1 cellular context compared by ENCODE assay signal in the genomic region with DNA sequence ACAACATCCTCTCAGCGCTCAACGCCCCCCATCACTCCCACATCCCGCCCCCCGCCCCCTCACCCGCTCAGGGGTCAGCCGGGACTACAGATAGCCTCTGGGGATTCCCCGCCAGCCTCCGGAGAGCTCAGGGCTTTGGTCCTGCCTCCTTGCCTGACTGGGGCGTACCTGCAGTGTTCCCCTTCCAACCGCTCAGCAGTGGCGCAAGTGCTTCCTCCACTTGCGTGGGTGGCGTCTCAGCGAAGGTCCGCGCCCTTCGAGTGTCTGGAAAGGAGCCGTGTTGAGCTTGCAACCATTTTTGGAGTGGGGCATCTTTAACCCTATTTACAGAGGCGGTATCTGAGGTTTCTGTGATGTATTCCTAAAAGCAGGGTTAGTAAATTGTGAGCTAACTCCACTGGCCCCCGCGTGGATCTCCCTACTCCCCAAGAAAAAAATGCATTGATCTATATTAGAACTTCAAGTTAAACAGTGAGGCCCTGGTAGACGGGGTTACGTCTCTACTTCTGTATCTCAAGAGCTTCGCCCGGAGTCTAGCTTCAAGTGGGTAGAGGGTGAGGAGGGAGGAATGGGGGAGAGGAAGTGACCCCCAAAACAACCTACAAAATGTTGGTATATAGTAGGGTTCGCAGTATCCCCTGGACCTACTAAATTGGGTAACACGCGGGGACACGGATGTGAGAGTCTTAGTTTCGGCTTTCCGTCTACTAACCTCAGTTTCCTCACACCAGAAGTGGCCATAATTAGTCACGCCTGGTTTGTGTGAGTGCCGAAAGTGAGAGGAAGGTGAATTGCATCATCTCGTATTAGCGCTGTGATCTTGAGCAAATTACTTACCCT.
A peak's percentile ranks its signal among the peaks of the same experiment; 100 is the strongest.
TF ChIP-seq lines count a peak whose summit lies in the region.

No MANE protein-coding gene starts in this region.

TF ChIP-seq in GM12878, 131 proteins besides CTCF, POLR2A, EP300 and RAD21 (continued from another document and continues in another):
- no peak for TF ChIP-seq BCL3 (IDR thresholded peaks at IDR 0.05; ENCODE audit: borderline replicate concordance, insufficient read depth, low read depth, low read length, poor library complexity, severe bottlenecking)
- peak; percentile 35; the same call in 1 of the 2 replicates for TF ChIP-seq SPI1 (IDR thresholded peaks at IDR 0.05; ENCODE audit: borderline replicate concordance, insufficient read depth, low read depth, low read length)
- TF ChIP-seq, protein P1, sequence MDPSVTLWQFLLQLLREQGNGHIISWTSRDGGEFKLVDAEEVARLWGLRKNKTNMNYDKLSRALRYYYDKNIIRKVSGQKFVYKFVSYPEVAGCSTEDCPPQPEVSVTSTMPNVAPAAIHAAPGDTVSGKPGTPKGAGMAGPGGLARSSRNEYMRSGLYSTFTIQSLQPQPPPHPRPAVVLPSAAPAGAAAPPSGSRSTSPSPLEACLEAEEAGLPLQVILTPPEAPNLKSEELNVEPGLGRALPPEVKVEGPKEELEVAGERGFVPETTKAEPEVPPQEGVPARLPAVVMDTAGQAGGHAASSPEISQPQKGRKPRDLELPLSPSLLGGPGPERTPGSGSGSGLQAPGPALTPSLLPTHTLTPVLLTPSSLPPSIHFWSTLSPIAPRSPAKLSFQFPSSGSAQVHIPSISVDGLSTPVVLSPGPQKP (IDR thresholded peaks at IDR 0.05; ENCODE audit: low read depth, low read length) = no peak
- TF ChIP-seq POLR2AphosphoS5 (IDR thresholded peaks at IDR 0.05; ENCODE audit: low read length) = no peak
- no peak for TF ChIP-seq RAD51 (IDR thresholded peaks at IDR 0.05)
- no peak for TF ChIP-seq YY1 (IDR thresholded peaks at IDR 0.05; ENCODE audit: low read depth, low read length)
- TF ChIP-seq KLF5 (IDR thresholded peaks at IDR 0.05; ENCODE audit: partially characterized antibody) = no peak
- TF ChIP-seq, protein P2, sequence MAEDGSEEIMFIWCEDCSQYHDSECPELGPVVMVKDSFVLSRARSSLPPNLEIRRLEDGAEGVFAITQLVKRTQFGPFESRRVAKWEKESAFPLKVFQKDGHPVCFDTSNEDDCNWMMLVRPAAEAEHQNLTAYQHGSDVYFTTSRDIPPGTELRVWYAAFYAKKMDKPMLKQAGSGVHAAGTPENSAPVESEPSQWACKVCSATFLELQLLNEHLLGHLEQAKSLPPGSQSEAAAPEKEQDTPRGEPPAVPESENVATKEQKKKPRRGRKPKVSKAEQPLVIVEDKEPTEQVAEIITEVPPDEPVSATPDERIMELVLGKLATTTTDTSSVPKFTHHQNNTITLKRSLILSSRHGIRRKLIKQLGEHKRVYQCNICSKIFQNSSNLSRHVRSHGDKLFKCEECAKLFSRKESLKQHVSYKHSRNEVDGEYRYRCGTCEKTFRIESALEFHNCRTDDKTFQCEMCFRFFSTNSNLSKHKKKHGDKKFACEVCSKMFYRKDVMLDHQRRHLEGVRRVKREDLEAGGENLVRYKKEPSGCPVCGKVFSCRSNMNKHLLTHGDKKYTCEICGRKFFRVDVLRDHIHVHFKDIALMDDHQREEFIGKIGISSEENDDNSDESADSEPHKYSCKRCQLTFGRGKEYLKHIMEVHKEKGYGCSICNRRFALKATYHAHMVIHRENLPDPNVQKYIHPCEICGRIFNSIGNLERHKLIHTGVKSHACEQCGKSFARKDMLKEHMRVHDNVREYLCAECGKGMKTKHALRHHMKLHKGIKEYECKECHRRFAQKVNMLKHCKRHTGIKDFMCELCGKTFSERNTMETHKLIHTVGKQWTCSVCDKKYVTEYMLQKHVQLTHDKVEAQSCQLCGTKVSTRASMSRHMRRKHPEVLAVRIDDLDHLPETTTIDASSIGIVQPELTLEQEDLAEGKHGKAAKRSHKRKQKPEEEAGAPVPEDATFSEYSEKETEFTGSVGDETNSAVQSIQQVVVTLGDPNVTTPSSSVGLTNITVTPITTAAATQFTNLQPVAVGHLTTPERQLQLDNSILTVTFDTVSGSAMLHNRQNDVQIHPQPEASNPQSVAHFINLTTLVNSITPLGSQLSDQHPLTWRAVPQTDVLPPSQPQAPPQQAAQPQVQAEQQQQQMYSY (CRISPR knock-in tag; IDR thresholded peaks at IDR 0.05) = no peak
- TF ChIP-seq HDAC6 (IDR thresholded peaks at IDR 0.05; ENCODE audit: unreplicated experiment) = no peak
- no peak for TF ChIP-seq SIN3A (IDR thresholded peaks at IDR 0.05; ENCODE audit: low read depth, low read length)
- no peak for TF ChIP-seq CUX1 (IDR thresholded peaks at IDR 0.05; ENCODE audit: insufficient replicate concordance, low read depth, low read length)
- TF ChIP-seq MEF2A (IDR thresholded peaks at IDR 0.05; ENCODE audit: insufficient read depth, low read depth, low read length) = peak; percentile 37; the same call in 1 of the 2 replicates
- peak; percentile 85 for TF ChIP-seq RUNX3 (IDR thresholded peaks at IDR 0.05; ENCODE audit: low read length)
- TF ChIP-seq JUNB (IDR thresholded peaks at IDR 0.05) = no peak
- no peak for TF ChIP-seq RB1 (IDR thresholded peaks at IDR 0.05; ENCODE audit: borderline replicate concordance)
- TF ChIP-seq EZH2 (IDR thresholded peaks at IDR 0.05; ENCODE audit: borderline replicate concordance, control insufficient read depth, low read depth, low read length) = no peak
- no peak for TF ChIP-seq GABPA (IDR thresholded peaks at IDR 0.05; ENCODE audit: low read depth)
- TF ChIP-seq SMARCA5 (IDR thresholded peaks at IDR 0.05) = peak; percentile 82; the same call in 1 of the 2 replicates
- TF ChIP-seq SMAD5 (IDR thresholded peaks at IDR 0.05; ENCODE audit: low read depth) = no peak
- TF ChIP-seq CHD1 (IDR thresholded peaks at IDR 0.05; ENCODE audit: low read depth, low read length) = no peak
- TF ChIP-seq IKZF1 (conservative IDR thresholded peaks at IDR 0.05) = no peak; the same call in 1 of the 2 replicates
- TF ChIP-seq, protein P3, sequence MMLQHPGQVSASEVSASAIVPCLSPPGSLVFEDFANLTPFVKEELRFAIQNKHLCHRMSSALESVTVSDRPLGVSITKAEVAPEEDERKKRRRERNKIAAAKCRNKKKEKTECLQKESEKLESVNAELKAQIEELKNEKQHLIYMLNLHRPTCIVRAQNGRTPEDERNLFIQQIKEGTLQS (IDR thresholded peaks at IDR 0.05; ENCODE audit: borderline replicate concordance, extremely low read depth, low read depth, low read length) = no peak
- TF ChIP-seq BMI1 (IDR thresholded peaks at IDR 0.05; ENCODE audit: borderline replicate concordance) = no peak
- no peak for TF ChIP-seq ZNF24 (IDR thresholded peaks at IDR 0.05)
- no peak for TF ChIP-seq CREB1 (IDR thresholded peaks at IDR 0.05; ENCODE audit: low read depth)
- TF ChIP-seq, protein P4, sequence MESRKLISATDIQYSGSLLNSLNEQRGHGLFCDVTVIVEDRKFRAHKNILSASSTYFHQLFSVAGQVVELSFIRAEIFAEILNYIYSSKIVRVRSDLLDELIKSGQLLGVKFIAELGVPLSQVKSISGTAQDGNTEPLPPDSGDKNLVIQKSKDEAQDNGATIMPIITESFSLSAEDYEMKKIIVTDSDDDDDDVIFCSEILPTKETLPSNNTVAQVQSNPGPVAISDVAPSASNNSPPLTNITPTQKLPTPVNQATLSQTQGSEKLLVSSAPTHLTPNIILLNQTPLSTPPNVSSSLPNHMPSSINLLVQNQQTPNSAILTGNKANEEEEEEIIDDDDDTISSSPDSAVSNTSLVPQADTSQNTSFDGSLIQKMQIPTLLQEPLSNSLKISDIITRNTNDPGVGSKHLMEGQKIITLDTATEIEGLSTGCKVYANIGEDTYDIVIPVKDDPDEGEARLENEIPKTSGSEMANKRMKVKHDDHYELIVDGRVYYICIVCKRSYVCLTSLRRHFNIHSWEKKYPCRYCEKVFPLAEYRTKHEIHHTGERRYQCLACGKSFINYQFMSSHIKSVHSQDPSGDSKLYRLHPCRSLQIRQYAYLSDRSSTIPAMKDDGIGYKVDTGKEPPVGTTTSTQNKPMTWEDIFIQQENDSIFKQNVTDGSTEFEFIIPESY (IDR thresholded peaks at IDR 0.05) = no peak
- no peak for TF ChIP-seq MYC (IDR thresholded peaks at IDR 0.05; ENCODE audit: insufficient read depth, insufficient read length, insufficient replicate concordance, low read length, severe bottlenecking)
- peak; percentile 32; the same call in 1 of the 2 replicates for TF ChIP-seq TBL1XR1 (IDR thresholded peaks at IDR 0.05; ENCODE audit: low read depth, low read length)
- no peak for TF ChIP-seq FOXM1 (IDR thresholded peaks at IDR 0.05; ENCODE audit: low read depth, low read length)
- no peak for TF ChIP-seq NR2C2 (IDR thresholded peaks at IDR 0.05; ENCODE audit: borderline replicate concordance, control insufficient read depth, insufficient read length, low read depth)
- no peak for TF ChIP-seq NRF1 (conservative IDR thresholded peaks at IDR 0.05; ENCODE audit: low read depth, low read length)
- no peak for TF ChIP-seq CBX3 (IDR thresholded peaks at IDR 0.05; ENCODE audit: borderline replicate concordance, low read depth)
- TF ChIP-seq ZNF384 (IDR thresholded peaks at IDR 0.05; ENCODE audit: borderline replicate concordance, low read depth, low read length) = no peak
- TF ChIP-seq, protein P5, sequence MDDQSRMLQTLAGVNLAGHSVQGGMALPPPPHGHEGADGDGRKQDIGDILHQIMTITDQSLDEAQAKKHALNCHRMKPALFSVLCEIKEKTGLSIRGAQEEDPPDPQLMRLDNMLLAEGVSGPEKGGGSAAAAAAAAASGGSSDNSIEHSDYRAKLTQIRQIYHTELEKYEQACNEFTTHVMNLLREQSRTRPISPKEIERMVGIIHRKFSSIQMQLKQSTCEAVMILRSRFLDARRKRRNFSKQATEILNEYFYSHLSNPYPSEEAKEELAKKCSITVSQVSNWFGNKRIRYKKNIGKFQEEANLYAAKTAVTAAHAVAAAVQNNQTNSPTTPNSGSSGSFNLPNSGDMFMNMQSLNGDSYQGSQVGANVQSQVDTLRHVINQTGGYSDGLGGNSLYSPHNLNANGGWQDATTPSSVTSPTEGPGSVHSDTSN (IDR thresholded peaks at IDR 0.05; ENCODE audit: insufficient replicate concordance, low read depth, low read length) = no peak
- TF ChIP-seq ZSCAN29 (IDR thresholded peaks at IDR 0.05) = no peak
- TF ChIP-seq, protein P6, sequence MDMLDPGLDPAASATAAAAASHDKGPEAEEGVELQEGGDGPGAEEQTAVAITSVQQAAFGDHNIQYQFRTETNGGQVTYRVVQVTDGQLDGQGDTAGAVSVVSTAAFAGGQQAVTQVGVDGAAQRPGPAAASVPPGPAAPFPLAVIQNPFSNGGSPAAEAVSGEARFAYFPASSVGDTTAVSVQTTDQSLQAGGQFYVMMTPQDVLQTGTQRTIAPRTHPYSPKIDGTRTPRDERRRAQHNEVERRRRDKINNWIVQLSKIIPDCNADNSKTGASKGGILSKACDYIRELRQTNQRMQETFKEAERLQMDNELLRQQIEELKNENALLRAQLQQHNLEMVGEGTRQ (IDR thresholded peaks at IDR 0.05; ENCODE audit: borderline replicate concordance, low read depth, low read length) = no peak
- no peak for TF ChIP-seq ZBED1 (IDR thresholded peaks at IDR 0.05; ENCODE audit: borderline replicate concordance)
